7 cellular contexts compared by ENCODE assay signal in genomic region chr1:213987422-213987875, GRCh38. TPM values are rescaled to one million over a fixed set of nuclear protein-coding genes. Genes with fewer than 3 reads are reported as not detected.
A peak's percentile ranks its signal among the peaks of the same experiment; 100 is the strongest.
DNase-seq lines count a peak whose midpoint lies in the region; ATAC-seq and TF ChIP-seq lines count a peak whose summit lies in the region.

No MANE protein-coding gene starts in this region.

- no peaks in the 10 kb centered on the region; the same call in 1 of the 2 replicates for H3K9me3 Mint-ChIP-seq in HFFc6

- H3K4me1 ChIP-seq in esophagus (ENCODE audit: control insufficient read depth in 2 of 2, insufficient read depth in 2 of 2, low read length in 1 of 2) (peaks cover 4 to 16% of the 10 kb centered on the region in 2 donors), neuron (ENCODE audit: insufficient read depth, low read length) (peaks cover 53% of the 10 kb centered on the region)

- H2AFZ ChIP-seq in neuron (ENCODE audit: low read depth, low read length), result no peak overlapping the region

- no peaks in the 10 kb centered on the region for H3K36me3 Mint-ChIP-seq in HFFc6 (ENCODE audit: low read depth)

- H3K9me3 ChIP-seq in esophagus (ENCODE audit: control insufficient read depth in 2 of 2, insufficient read depth in 1 of 2, low read depth in 1 of 2, low read length in 1 of 2), result no peaks in the 10 kb centered on the region
- no peaks in the 10 kb centered on the region for H3K9me3 ChIP-seq in neuron (ENCODE audit: low read length)

- H3K27ac ChIP-seq in esophagus (ENCODE audit: low read depth in 2 of 2, low read length in 1 of 2), result no peak overlapping the region

- peak overlapping the region; percentile 43 to 51 for H3K4me3 ChIP-seq in esophagus (ENCODE audit: low read depth in 1 of 2, low read length in 2 of 2)
- H3K4me3 ChIP-seq in neuron (ENCODE audit: low read length), result peak overlapping the region; percentile 86

- peak overlapping the region; percentile 77 for H3K27ac Mint-ChIP-seq in HFFc6

- H3K27me3 Mint-ChIP-seq in HFFc6 (ENCODE audit: insufficient read depth), result peaks cover 35% of the 10 kb centered on the region

- WGBS in esophagus, 2 donors, result 1 to 5% methylated on average over 32 of the region's 32 CpGs

- peaks cover 13% of the 10 kb centered on the region for H3K4me1 Mint-ChIP-seq in HFFc6 (ENCODE audit: low read depth)

- no peak for TF ChIP-seq CTCF in HFFc6 (IDR thresholded peaks at IDR 0.05)

- H3K27me3 ChIP-seq in esophagus (ENCODE audit: control insufficient read depth in 1 of 2, insufficient read depth in 2 of 2, low read length in 2 of 2) (peaks cover 12 to 24% of the 10 kb centered on the region in 2 donors), neuron (ENCODE audit: insufficient read depth, low read length) (peaks cover 44% of the 10 kb centered on the region)

- peak overlapping the region; percentile 93 for H3K4me3 Mint-ChIP-seq in HFFc6

- peak; percentile 57 for ATAC-seq in GM18502 (IDR thresholded peaks at IDR 0.05; ENCODE audit: poor library complexity, unreplicated experiment)
- ATAC-seq in activated CD4-positive, CD25-positive, alpha-beta regulatory T cell treated with anti-CD3 and anti-CD28 coated beads, Interleukin-2, amount 50 U/mL, for 24 hours, result no peak

- H3K36me3 ChIP-seq in esophagus (ENCODE audit: control insufficient read depth in 2 of 2, insufficient read depth in 2 of 2, low read length in 1 of 2) (no peaks in the 10 kb centered on the region), neuron (ENCODE audit: insufficient read depth, low read length) (no peaks in the 10 kb centered on the region)

- DNase-seq in HFFc6 (no peak), OCI-M1 (lab: John Stamatoyannopoulos, UW) (peak; percentile 71)
- DNase-seq in central memory CD4-positive, alpha-beta T cell, result no peak

RNA-seq across cellular contexts. Expression of gene PROX1, which starts 0.3 kb away (rescaled TPM):
- under 1 TPM; 0.14 to 0.96 (median 0.31) TPM for total RNA-seq in HFFc6 (2021; fragmentation: NEBNext Ultra II Directional; extraction: Animal tissue kit (Norgen Biotek cat#: 25700))
- polyA plus RNA-seq in esophagus, result under 1 TPM; 0.18 to 0.26 TPM
